Comparison of ENCODE assay signal across 19 cellular contexts in the genomic region with DNA sequence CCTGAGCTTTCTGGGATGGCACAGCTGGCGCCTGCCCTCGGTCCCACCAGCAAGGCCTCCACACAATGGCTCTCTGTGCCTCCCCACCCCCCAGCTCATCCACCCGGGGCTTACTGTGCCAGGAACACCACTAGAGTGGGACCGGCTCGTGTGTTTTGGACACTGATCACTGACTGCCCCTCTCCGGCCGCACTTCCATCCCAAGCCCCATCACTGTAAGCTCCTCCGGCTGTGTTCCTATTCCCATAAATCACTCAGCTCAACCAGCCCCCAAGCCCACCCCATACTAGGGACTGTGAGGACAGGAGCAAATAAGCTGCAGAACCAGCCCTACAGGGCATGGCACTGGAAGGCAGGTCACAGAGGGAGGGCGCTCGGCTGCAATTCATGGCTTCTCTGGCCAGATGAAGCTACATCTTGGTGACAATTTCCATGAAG. TPM values are rescaled to one million over a fixed set of nuclear protein-coding genes. Genes with fewer than 3 reads are reported as not detected.
"Had no signal": no experiment of that assay in that cellular context is flagged by ENCODE, and none has a peak within 500 bp of the region (broad histone marks: within the 10 kb centered on the region; RNA-seq: fewer than 3 reads in every experiment).

No MANE protein-coding gene starts in this region.

- H3K4me1 ChIP-seq: neural progenitor cell, parathyroid adenoma had no signal

- H3K36me3 ChIP-seq: neural progenitor cell had no signal

- H3K4me3 ChIP-seq: esophagus squamous epithelium, heart left ventricle, neural progenitor cell, right atrium auricular region, skin epidermis had no signal

- H3K27me3 Mint-ChIP-seq: activated T-helper 17 cell treated with anti-CD3 and anti-CD28 coated beads, Interleukin-2, amount 50 U/mL, for 72 hours had no signal

- H3K36me3 Mint-ChIP-seq: WTC11 had no signal

- H3K4me3 Mint-ChIP-seq: activated T-helper 17 cell treated with anti-CD3 and anti-CD28 coated beads, Interleukin-2, amount 50 U/mL, for 72 hours; neural progenitor cell; stimulated activated effector memory CD8-positive, alpha-beta T cell treated with anti-CD3 and anti-CD28 coated beads, Interleukin-12 subunit alpha, Interleukin-12 subunit beta, amount 100 ng/mL, for 72 hours; T-helper 1 cell treated with Interleukin-12 subunit alpha and Interleukin-12 subunit beta and Interleukin-4 antibody, amounts not matched to agents 30 μg/mL and 1 μg/mL, for 36 hours; WTC11 had no signal

- H3K9me3 Mint-ChIP-seq: activated T-helper 17 cell treated with anti-CD3 and anti-CD28 coated beads, Interleukin-2, amount 50 U/mL, for 72 hours; neural progenitor cell; stimulated activated effector memory CD8-positive, alpha-beta T cell treated with anti-CD3 and anti-CD28 coated beads, Interleukin-12 subunit alpha, Interleukin-12 subunit beta, amount 100 ng/mL, for 72 hours; T-helper 1 cell treated with Interleukin-12 subunit alpha and Interleukin-12 subunit beta and Interleukin-4 antibody, amounts not matched to agents 30 μg/mL and 1 μg/mL, for 36 hours; WTC11 had no signal

- H3K27me3 ChIP-seq: esophagus squamous epithelium, heart left ventricle, neural progenitor cell, right atrium auricular region had no signal

- DNase-seq: activated CD4-positive, alpha-beta T cell treated with anti-CD3 and anti-CD28 coated beads for 48 hours; activated CD8-positive, alpha-beta memory T cell treated with anti-CD3 and anti-CD28 coated beads for 24 hours; activated naive CD4-positive, alpha-beta T cell treated with anti-CD3 and anti-CD28 coated beads, Interleukin-2, amount 50 U/mL, for 16 hours; aorta; esophagus squamous epithelium; foreskin fibroblast; heart left ventricle; kidney; left ventricle myocardium superior; mesendoderm; trophoblast cell had no signal

- H3K27ac Mint-ChIP-seq: activated T-helper 17 cell treated with anti-CD3 and anti-CD28 coated beads, Interleukin-2, amount 50 U/mL, for 72 hours; neural progenitor cell; stimulated activated effector memory CD8-positive, alpha-beta T cell treated with anti-CD3 and anti-CD28 coated beads, Interleukin-12 subunit alpha, Interleukin-12 subunit beta, amount 100 ng/mL, for 72 hours; T-helper 1 cell treated with Interleukin-12 subunit alpha and Interleukin-12 subunit beta and Interleukin-4 antibody, amounts not matched to agents 30 μg/mL and 1 μg/mL, for 36 hours; WTC11 had no signal

- H3K9me3 ChIP-seq: esophagus squamous epithelium, heart left ventricle, right atrium auricular region had no signal

- H3K27ac ChIP-seq: esophagus squamous epithelium, heart left ventricle, neural progenitor cell, parathyroid adenoma, right atrium auricular region, skin epidermis had no signal

RNA-seq across cellular contexts. Expression of a gene that starts 29.2 kb away (rescaled TPM):
- total RNA-seq: left ventricle myocardium superior had no signal
